In genomic region chr13:113629814-113630213, GRCh38 we compare ENCODE assay signal across 1 cellular context.
TF ChIP-seq lines count a peak whose summit lies in the region.

No MANE protein-coding gene starts in this region.

TF ChIP-seq in H1, 55 proteins besides CTCF, POLR2A, EP300 and RAD21:
- TF ChIP-seq CHD1 (IDR thresholded peaks at IDR 0.05; ENCODE audit: low read depth, low read length) (no peak), NRF1 (IDR thresholded peaks at IDR 0.05; ENCODE audit: low read depth, low read length) (no peak), TEAD4 (IDR thresholded peaks at IDR 0.05; ENCODE audit: low read depth, low read length) (no peak), EZH2 (IDR thresholded peaks at IDR 0.05; ENCODE audit: low read depth, low read length, severe bottlenecking) (no peak), CREB1 (IDR thresholded peaks at IDR 0.05) (no peak), GABPA (IDR thresholded peaks at IDR 0.05; ENCODE audit: borderline replicate concordance, insufficient read depth, low read length) (no peak)
